Comparison of ENCODE assay signal across 40 cellular contexts in the genomic region with DNA sequence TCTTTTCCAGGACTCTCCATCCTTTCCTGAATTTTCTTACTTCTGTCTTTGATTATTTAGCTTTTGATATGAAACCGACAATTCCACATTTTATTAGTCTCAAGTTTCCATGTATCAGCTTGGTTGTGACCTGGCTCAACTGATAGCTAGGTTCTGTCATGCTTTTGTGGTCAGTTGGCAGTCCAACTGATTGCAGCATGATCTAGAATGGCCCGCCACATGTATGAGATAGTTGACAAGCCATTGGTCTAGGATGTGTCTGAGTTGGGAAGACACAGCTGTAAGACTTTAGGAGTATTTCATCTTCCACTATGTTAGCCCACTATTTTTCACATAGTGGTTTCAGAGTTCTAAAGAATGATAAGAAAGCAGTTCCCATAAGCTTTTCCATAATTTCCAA.
"Had no signal": no experiment of that assay in that cellular context is flagged by ENCODE, and none has a peak within 500 bp of the region (broad histone marks: within the 10 kb centered on the region; RNA-seq: fewer than 3 reads in every experiment).

No MANE protein-coding gene starts in this region.

- DNase-seq: activated effector memory CD4-positive, alpha-beta T cell treated with anti-CD3 and anti-CD28 coated beads, Interleukin-2, amount 50 U/mL, for 16 hours; activated effector memory CD4-positive, alpha-beta T cell treated with Interleukin-2 at 50 U/mL for 16 hours; activated gamma-delta T cell; activated gamma-delta T cell treated with Interleukin-2 at 50 U/mL for 16 hours; activated naive CD4-positive, alpha-beta T cell; activated naive CD4-positive, alpha-beta T cell treated with anti-CD3 and anti-CD28 coated beads for 36 hours; activated naive CD4-positive, alpha-beta T cell treated with anti-CD3 and anti-CD28 coated beads, Interleukin-2, amount 10 ng/mL, durations not matched to agents 7 days and 5 days; activated naive CD4-positive, alpha-beta T cell treated with anti-CD3 and anti-CD28 coated beads, Interleukin-2, amount 50 U/mL, for 16 hours; activated naive CD4-positive, alpha-beta T cell treated with Interleukin-2 at 50 U/mL for 16 hours; activated naive CD8-positive, alpha-beta T cell treated with anti-CD3 and anti-CD28 coated beads for 36 hours; activated naive CD8-positive, alpha-beta T cell treated with anti-CD3 and anti-CD28 coated beads, Interleukin-2, amount 10 ng/mL, durations not matched to agents 7 days and 5 days; activated naive CD8-positive, alpha-beta T cell treated with anti-CD3 and anti-CD28 coated beads, Interleukin-2, amount 50 U/mL, for 24 hours; activated T-cell treated with anti-CD3 and anti-CD28 coated beads, Interleukin-2, amount 50 U/mL, for 1 hour; activated T-cell treated with anti-CD3 and anti-CD28 coated beads, Interleukin-2, amount 50 U/mL, for 24 hours; activated T-cell treated with anti-CD3 and anti-CD28 coated beads, Interleukin-2, amount 50 U/mL, for 4 hours; activated T-cell treated with anti-CD3 and anti-CD28 coated beads, Interleukin-2, amount 50 U/mL, for 48 hours; activated T-cell treated with anti-CD3 and anti-CD28 coated beads, Interleukin-2, amount 50 U/mL, for 72 hours; adrenal gland; amniotic stem cell; amygdala; anterior cingulate cortex; aorta; body of pancreas; brain microvascular endothelial cell; caudate nucleus; central memory CD4-positive, alpha-beta T cell; cerebellar nuclear complex had no signal

- H3K4me3 Mint-ChIP-seq: activated naive CD4-positive, alpha-beta T cell treated with anti-CD3 and anti-CD28 coated beads for 36 hours; activated naive CD4-positive, alpha-beta T cell treated with anti-CD3 and anti-CD28 coated beads, Interleukin-2, amount 10 ng/mL, durations not matched to agents 7 days and 5 days; activated naive CD4-positive, alpha-beta T cell treated with anti-CD3 and anti-CD28 coated beads, Interleukin-2, amount 50 U/mL, for 24 hours; activated naive CD8-positive, alpha-beta T cell; activated naive CD8-positive, alpha-beta T cell treated with anti-CD3 and anti-CD28 coated beads for 36 hours; activated naive CD8-positive, alpha-beta T cell treated with anti-CD3 and anti-CD28 coated beads, Interleukin-2, amount 10 ng/mL, durations not matched to agents 7 days and 5 days; activated naive CD8-positive, alpha-beta T cell treated with anti-CD3 and anti-CD28 coated beads, Interleukin-2, amount 50 U/mL, for 24 hours; activated T-cell treated with anti-CD3 and anti-CD28 coated beads, Interleukin-2, amount 50 U/mL, for 24 hours; activated T-cell treated with anti-CD3 and anti-CD28 coated beads, Interleukin-2, amount 50 U/mL, for 4 hours; activated T-cell treated with anti-CD3 and anti-CD28 coated beads, Interleukin-2, amount 50 U/mL, for 72 hours; activated T-helper 1 cell treated with anti-CD3 and anti-CD28 coated beads, Interleukin-12 subunit alpha, Interleukin-12 subunit beta, Interleukin-2, Interleukin-4 antibody, amounts not matched to agents 30 ng/mL and 10 ng/mL and 1 ng/mL, durations not matched to agents 14 hours and 24 hours and 36 hours; activated T-helper 17 cell treated with anti-CD3 and anti-CD28 coated beads, Interleukin-2, amount 50 U/mL, for 72 hours; brain; central memory CD8-positive, alpha-beta T cell had no signal

- FAIRE-seq: astrocyte, bronchial epithelial cell had no signal

- H3K4me1 Mint-ChIP-seq: activated naive CD4-positive, alpha-beta T cell treated with anti-CD3 and anti-CD28 coated beads, Interleukin-2, amount 10 ng/mL, durations not matched to agents 7 days and 5 days; activated naive CD4-positive, alpha-beta T cell treated with anti-CD3 and anti-CD28 coated beads, Interleukin-2, amount 50 U/mL, for 24 hours; activated naive CD8-positive, alpha-beta T cell treated with anti-CD3 and anti-CD28 coated beads for 36 hours; activated naive CD8-positive, alpha-beta T cell treated with anti-CD3 and anti-CD28 coated beads, Interleukin-2, amount 10 ng/mL, durations not matched to agents 7 days and 5 days; activated naive CD8-positive, alpha-beta T cell treated with anti-CD3 and anti-CD28 coated beads, Interleukin-2, amount 50 U/mL, for 24 hours; activated T-helper 17 cell treated with anti-CD3 and anti-CD28 coated beads, Interleukin-2, amount 50 U/mL, for 72 hours; brain; central memory CD8-positive, alpha-beta T cell had no signal

- H3K4me1 ChIP-seq: adrenal gland, ascending aorta, body of pancreas, breast epithelium had no signal

- H3K27me3 Mint-ChIP-seq: activated naive CD4-positive, alpha-beta T cell treated with anti-CD3 and anti-CD28 coated beads, Interleukin-2, amount 10 ng/mL, durations not matched to agents 7 days and 5 days; activated naive CD4-positive, alpha-beta T cell treated with anti-CD3 and anti-CD28 coated beads, Interleukin-2, amount 50 U/mL, for 24 hours; activated naive CD8-positive, alpha-beta T cell; activated naive CD8-positive, alpha-beta T cell treated with anti-CD3 and anti-CD28 coated beads for 36 hours; activated naive CD8-positive, alpha-beta T cell treated with anti-CD3 and anti-CD28 coated beads, Interleukin-2, amount 10 ng/mL, durations not matched to agents 7 days and 5 days; activated naive CD8-positive, alpha-beta T cell treated with anti-CD3 and anti-CD28 coated beads, Interleukin-2, amount 50 U/mL, for 24 hours; activated T-cell treated with anti-CD3 and anti-CD28 coated beads, Interleukin-2, amount 50 U/mL, for 24 hours; activated T-helper 17 cell treated with anti-CD3 and anti-CD28 coated beads, Interleukin-2, amount 50 U/mL, for 72 hours; brain; central memory CD8-positive, alpha-beta T cell had no signal

- H3K36me3 ChIP-seq: adrenal gland, ascending aorta, brain microvascular endothelial cell, breast epithelium, cardiac muscle cell had no signal

- H3K9me3 ChIP-seq: adrenal gland, ascending aorta, body of pancreas, breast epithelium had no signal

- H3K4me3 ChIP-seq: adrenal gland, ascending aorta, body of pancreas, breast epithelium, cardiac muscle cell had no signal

- H3K27ac Mint-ChIP-seq: activated naive CD4-positive, alpha-beta T cell treated with anti-CD3 and anti-CD28 coated beads for 36 hours; activated naive CD4-positive, alpha-beta T cell treated with anti-CD3 and anti-CD28 coated beads, Interleukin-2, amount 10 ng/mL, durations not matched to agents 7 days and 5 days; activated naive CD4-positive, alpha-beta T cell treated with anti-CD3 and anti-CD28 coated beads, Interleukin-2, amount 50 U/mL, for 24 hours; activated naive CD4-positive, alpha-beta T cell treated with anti-CD3 and anti-CD28 coated beads, Interleukin-2, amount 50 U/mL, for 72 hours; activated naive CD8-positive, alpha-beta T cell; activated naive CD8-positive, alpha-beta T cell treated with anti-CD3 and anti-CD28 coated beads for 36 hours; activated naive CD8-positive, alpha-beta T cell treated with anti-CD3 and anti-CD28 coated beads, Interleukin-2, amount 10 ng/mL, durations not matched to agents 7 days and 5 days; activated naive CD8-positive, alpha-beta T cell treated with anti-CD3 and anti-CD28 coated beads, Interleukin-2, amount 50 U/mL, for 24 hours; activated T-cell treated with anti-CD3 and anti-CD28 coated beads, Interleukin-2, amount 50 U/mL, for 24 hours; activated T-cell treated with anti-CD3 and anti-CD28 coated beads, Interleukin-2, amount 50 U/mL, for 72 hours; activated T-helper 1 cell treated with anti-CD3 and anti-CD28 coated beads, Interleukin-12 subunit alpha, Interleukin-12 subunit beta, Interleukin-2, Interleukin-4 antibody, amounts not matched to agents 30 ng/mL and 10 ng/mL and 1 ng/mL, durations not matched to agents 14 hours and 24 hours and 36 hours; activated T-helper 17 cell treated with anti-CD3 and anti-CD28 coated beads, Interleukin-2, amount 50 U/mL, for 72 hours; activated T-helper 2 cell treated with anti-CD3 and anti-CD28 coated beads, Interferon-gamma antibody, Interleukin-2, Interleukin-4, amounts not matched to agents 10 μg/mL and 5 μg/mL and 100 μg/mL, durations not matched to agents 14 hours and 24 hours and 36 hours; brain had no signal

- ATAC-seq: activated naive CD4-positive, alpha-beta T cell treated with anti-CD3 and anti-CD28 coated beads, Interleukin-2, amount 50 U/mL, for 72 hours; activated naive CD8-positive, alpha-beta T cell treated with anti-CD3 and anti-CD28 coated beads, Interleukin-2, amount 50 U/mL, for 24 hours; activated T-cell treated with anti-CD3 and anti-CD28 coated beads, Interleukin-2, amount 50 U/mL, for 4 hours; activated T-cell treated with anti-CD3 and anti-CD28 coated beads, Interleukin-2, amount 50 U/mL, for 72 hours; activated T-helper 17 cell treated with anti-CD3 and anti-CD28 coated beads, Interleukin-2, amount 50 U/mL, for 72 hours; body of pancreas had no signal

- H3K27me3 ChIP-seq: adrenal gland, ascending aorta, body of pancreas, brain microvascular endothelial cell, breast epithelium, cardiac muscle cell had no signal

- H3K36me3 Mint-ChIP-seq: activated naive CD4-positive, alpha-beta T cell treated with anti-CD3 and anti-CD28 coated beads, Interleukin-2, amount 10 ng/mL, durations not matched to agents 7 days and 5 days; activated naive CD4-positive, alpha-beta T cell treated with anti-CD3 and anti-CD28 coated beads, Interleukin-2, amount 50 U/mL, for 24 hours; activated naive CD8-positive, alpha-beta T cell; activated naive CD8-positive, alpha-beta T cell treated with anti-CD3 and anti-CD28 coated beads for 36 hours; activated naive CD8-positive, alpha-beta T cell treated with anti-CD3 and anti-CD28 coated beads, Interleukin-2, amount 10 ng/mL, durations not matched to agents 7 days and 5 days; brain had no signal

- H3K27ac ChIP-seq: adrenal gland, ascending aorta, body of pancreas, brain microvascular endothelial cell, breast epithelium, cardiac muscle cell had no signal
